ENCODE assay signal across 18 cellular contexts in the genomic region with DNA sequence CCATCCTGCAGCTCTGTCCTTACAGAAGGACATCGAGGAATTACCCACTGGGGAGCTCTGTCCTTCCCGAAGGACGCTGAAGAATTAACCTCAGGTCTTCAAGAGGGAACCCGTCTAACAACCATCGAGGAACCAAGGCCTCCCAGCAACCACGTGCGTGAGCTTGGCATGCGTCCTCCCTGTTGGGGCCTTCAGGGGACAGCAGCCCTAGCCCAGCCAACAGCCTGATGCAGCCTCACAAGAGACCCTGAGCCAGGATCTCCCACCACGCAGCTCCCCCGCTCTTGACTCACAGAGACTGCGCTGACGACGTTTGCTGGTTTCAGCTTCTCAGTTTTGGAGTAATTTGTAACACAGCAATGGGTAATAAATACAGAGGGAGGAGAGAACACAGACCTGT. TPM values are rescaled to one million over a fixed set of nuclear protein-coding genes. Genes with fewer than 3 reads are reported as not detected.
DNase-seq lines count a peak whose midpoint lies in the region; ATAC-seq, FAIRE-seq and TF ChIP-seq lines count a peak whose summit lies in the region.
"Had no signal": no experiment of that assay in that cellular context is flagged by ENCODE, and none has a peak within 500 bp of the region (broad histone marks: within the 10 kb centered on the region; RNA-seq: fewer than 3 reads in every experiment).

No MANE protein-coding gene starts in this region.

- H2BK12ac ChIP-seq in H1 (ENCODE audit: low read depth, low read length): no peak overlapping the region

- H3K4ac ChIP-seq in H1 (replicated peaks; ENCODE audit: insufficient read length, low read depth, low read length): no peak overlapping the region

- H2AFZ ChIP-seq in H1 (ENCODE audit: low read length) (0 out of 2 replicates have a peak overlapping the region, but pooled peaks have one; percentile 45), neural progenitor cell (replicated peaks) (peak overlapping the region; percentile 29)
- H2AFZ ChIP-seq: GM23248 had no signal

- no peak for TF ChIP-seq CTCF in WTC11 (IDR thresholded peaks at IDR 0.05)
- no peak for TF ChIP-seq CTCF in H1 (IDR thresholded peaks at IDR 0.05; ENCODE audit: control extremely low read depth in 1 of 3, insufficient read depth in 1 of 3, low read depth in 1 of 3, low read length in 3 of 3)
- TF ChIP-seq CTCF in neural progenitor cell (IDR thresholded peaks at IDR 0.05): no peak
- no peak for TF ChIP-seq CTCF in Peyer's patch (IDR thresholded peaks at IDR 0.05)

- H2BK5ac ChIP-seq in H1 (ENCODE audit: low read depth, low read length): no peak overlapping the region

- no peak overlapping the region for H3K18ac ChIP-seq in H1 (ENCODE audit: extremely low read depth, low read length)

- H4K8ac ChIP-seq in H1 (ENCODE audit: extremely low read depth, insufficient read depth, low read length): no peak overlapping the region

- H3K27me3 ChIP-seq in H1 (replicated peaks in 1 of 4; ENCODE audit: control insufficient read depth in 3 of 4, extremely low read depth in 1 of 4, insufficient read depth in 3 of 4, low read length in 3 of 4) (no peaks in the 10 kb centered on the region), neural progenitor cell (no peaks in the 10 kb centered on the region), Peyer's patch (no peaks in the 10 kb centered on the region)

- POLR2A ChIA-PET in WTC11 (lab: Charles Lee): interaction anchor here (0.6 kb wide), 1 partner anchor 102 kb away, joined by 3 read pairs; no protein-coding TSS in a partner anchor
- POLR2A ChIA-PET in H1 (lab: Charles Lee; ENCODE audit: partially characterized antibody): no interaction called here

- H3K9ac ChIP-seq in H1 (replicated peaks in 1 of 4; ENCODE audit: extremely low read depth in 1 of 4, low read depth in 3 of 4, low read length in 3 of 4): no peak overlapping the region
- no peak overlapping the region for H3K9ac ChIP-seq in neural progenitor cell
- H3K9ac ChIP-seq: GM23248 had no signal

- CTCF ChIA-PET in WTC11 (lab: Charles Lee) (interaction anchor here (0.8 to 1.6 kb wide), 6 partner anchors 9 to 130 kb away, joined by 3 to 11 read pairs (median 6); no protein-coding TSS in a partner anchor), H1 (lab: Charles Lee; ENCODE audit: partially characterized antibody) (interaction anchor here (0.9 to 10.4 kb wide), 10 partner anchors 10 to 109 kb away, joined by 3 to 73 read pairs (median 4); no protein-coding TSS in a partner anchor)

- no peak overlapping the region for H3K56ac ChIP-seq in H1 (replicated peaks; ENCODE audit: insufficient read length, low read depth, low read length)

- no peaks in the 10 kb centered on the region for H3F3A ChIP-seq in neural progenitor cell (ENCODE audit: low read depth)

- H3K9me3 ChIP-seq in H1 (ENCODE audit: insufficient read depth in 2 of 2, low read depth in 1 of 2, low read length in 1 of 2) (no peaks in the 10 kb centered on the region; a peak in 1 of 4 replicates), neural progenitor cell (ENCODE audit: low read depth) (no peaks in the 10 kb centered on the region), Peyer's patch (no peaks in the 10 kb centered on the region)

- no peak overlapping the region for H2AK5ac ChIP-seq in H1 (ENCODE audit: low read depth, low read length)

- no peak for TF ChIP-seq EP300 in H1 (IDR thresholded peaks at IDR 0.05; ENCODE audit: borderline replicate concordance in 1 of 2, low read depth in 2 of 2, low read length in 2 of 2)

- H2BK20ac ChIP-seq in H1 (ENCODE audit: low read length): no peak overlapping the region

- H3K4me2 ChIP-seq in H1 (ENCODE audit: insufficient read depth in 1 of 2, low read depth in 2 of 2, low read length in 2 of 2): no peak overlapping the region
- H3K4me2 ChIP-seq in neural progenitor cell: no peak overlapping the region

- H2BK120ac ChIP-seq in H1 (replicated peaks; ENCODE audit: low read depth, low read length): no peak overlapping the region

- H3K27me3 Mint-ChIP-seq in WTC11 (ENCODE audit: low read depth) (no peaks in the 10 kb centered on the region; the same call in 1 of the 2 replicates), neural progenitor cell (ENCODE audit: insufficient read depth, low read depth) (peaks cover 6% of the 10 kb centered on the region)
- H3K27me3 Mint-ChIP-seq in activated naive CD8-positive, alpha-beta T cell treated with anti-CD3 and anti-CD28 coated beads, Interleukin-2, amount 50 U/mL, for 24 hours: peaks cover 3% of the 10 kb centered on the region
- H3K27me3 Mint-ChIP-seq: CD4-positive, alpha-beta memory T cell had no signal

- H3K4me3 Mint-ChIP-seq in WTC11: no peak overlapping the region
- no peak overlapping the region for H3K4me3 Mint-ChIP-seq in neural progenitor cell
- no peak overlapping the region for H3K4me3 Mint-ChIP-seq in activated naive CD8-positive, alpha-beta T cell treated with anti-CD3 and anti-CD28 coated beads, Interleukin-2, amount 50 U/mL, for 24 hours
- H3K4me3 Mint-ChIP-seq: CD4-positive, alpha-beta memory T cell had no signal

- 0 out of 2 replicates have a peak, but pooled peaks have one; percentile 22 for ATAC-seq in WTC11
- ATAC-seq in activated naive CD8-positive, alpha-beta T cell treated with anti-CD3 and anti-CD28 coated beads, Interleukin-2, amount 50 U/mL, for 24 hours: no peak
- ATAC-seq in GM19463 (IDR thresholded peaks at IDR 0.05; ENCODE audit: unreplicated experiment): no peak

- H3K23me2 ChIP-seq in H1 (ENCODE audit: low read depth, low read length): no peaks in the 10 kb centered on the region; the same call in 1 of the 2 replicates

- H3K36me3 Mint-ChIP-seq in WTC11: no peaks in the 10 kb centered on the region
- H3K36me3 Mint-ChIP-seq in neural progenitor cell: no peaks in the 10 kb centered on the region
- no peaks in the 10 kb centered on the region for H3K36me3 Mint-ChIP-seq in activated naive CD8-positive, alpha-beta T cell treated with anti-CD3 and anti-CD28 coated beads, Interleukin-2, amount 50 U/mL, for 24 hours (ENCODE audit: low read depth)
- H3K36me3 Mint-ChIP-seq: CD4-positive, alpha-beta memory T cell had no signal

- H3K4me3 ChIP-seq in H1 (ENCODE audit: extremely low read depth in 1 of 4, insufficient read depth in 2 of 4, low read depth in 3 of 4, low read length in 4 of 4) (no peak overlapping the region), neural progenitor cell (no peak overlapping the region), Peyer's patch (no peak overlapping the region)
- H3K4me3 ChIP-seq: GM23248 had no signal

- H4K5ac ChIP-seq in H1 (ENCODE audit: insufficient read length, low read depth, low read length): no peak overlapping the region

- WGBS in H1 (ENCODE audit: extremely low coverage in 1 of 2, insufficient coverage in 1 of 2, insufficient read length in 1 of 2, insufficient replicate concordance in 2 of 2, low coverage in 1 of 2, low lambda C conversion rate in 2 of 2, missing lambda C conversion rate in 1 of 2), 2 experiments: 89% methylated on average over 13 of the region's 13 CpGs; no CpG with 5 or more reads in 1 of the 2 experiments

- no peak overlapping the region for H2BK15ac ChIP-seq in H1 (ENCODE audit: low read length)

- H3K14ac ChIP-seq in H1 (ENCODE audit: insufficient read length): no peak overlapping the region

- no peak for FAIRE-seq in H1 (lab: Jason Lieb, UNC)
- FAIRE-seq: GM12891, GM18507, H54 had no signal

- H4K91ac ChIP-seq in H1 (replicated peaks; ENCODE audit: insufficient read length, low read length): no peak overlapping the region

- no peak overlapping the region for H3K23ac ChIP-seq in H1 (ENCODE audit: insufficient read length)

- no peak for DNase-seq in WTC11 (ENCODE audit: low spot score)
- no peak for DNase-seq in H1 (ENCODE audit: low read depth in 1 of 2, low spot score in 2 of 2)
- DNase-seq in neural progenitor cell (ENCODE audit: low spot score): no peak
- DNase-seq in activated naive CD8-positive, alpha-beta T cell treated with anti-CD3 and anti-CD28 coated beads, Interleukin-2, amount 50 U/mL, for 24 hours: no peak
- DNase-seq in Peyer's patch: no peak
- DNase-seq: C1 segment of cervical spinal cord; Calu3; CD4-positive, alpha-beta memory T cell; COR-L47; DMS53; DMS79 treated with DMSO at 0.1 percent for 48 hours; GF-D8; GM23248; HCEC 1CT had no signal

- H3K36me3 ChIP-seq in H1 (ENCODE audit: control insufficient read depth in 2 of 4, insufficient read depth in 4 of 4, low read length in 3 of 4) (no peaks in the 10 kb centered on the region), neural progenitor cell (no peaks in the 10 kb centered on the region), Peyer's patch (no peaks in the 10 kb centered on the region)

- no peaks in the 10 kb centered on the region for H3K4me1 ChIP-seq in H1 (replicated peaks in 1 of 4; ENCODE audit: control insufficient read depth in 3 of 4, insufficient read depth in 4 of 4, low read length in 3 of 4)
- no peaks in the 10 kb centered on the region for H3K4me1 ChIP-seq in neural progenitor cell
- no peaks in the 10 kb centered on the region for H3K4me1 ChIP-seq in Peyer's patch

- no peaks in the 10 kb centered on the region for H3K79me1 ChIP-seq in H1 (ENCODE audit: low read depth, low read length)

- H3K9me3 Mint-ChIP-seq in WTC11: peaks cover 9% of the 10 kb centered on the region
- H3K9me3 Mint-ChIP-seq in neural progenitor cell: peaks cover 4% of the 10 kb centered on the region
- peaks cover 4% of the 10 kb centered on the region for H3K9me3 Mint-ChIP-seq in activated naive CD8-positive, alpha-beta T cell treated with anti-CD3 and anti-CD28 coated beads, Interleukin-2, amount 50 U/mL, for 24 hours
- H3K9me3 Mint-ChIP-seq: CD4-positive, alpha-beta memory T cell had no signal

- peak overlapping the region; percentile 41; the same call in 1 of the 2 replicates for H3K27ac Mint-ChIP-seq in WTC11
- H3K27ac Mint-ChIP-seq in neural progenitor cell: no peak overlapping the region
- no peak overlapping the region for H3K27ac Mint-ChIP-seq in activated naive CD8-positive, alpha-beta T cell treated with anti-CD3 and anti-CD28 coated beads, Interleukin-2, amount 50 U/mL, for 24 hours
- H3K27ac Mint-ChIP-seq: CD4-positive, alpha-beta memory T cell had no signal

- no peak for TF ChIP-seq RAD21 in H1 (IDR thresholded peaks at IDR 0.05 in 1 of 2, conservative IDR thresholded peaks at IDR 0.05 in 1 of 2; ENCODE audit: low read depth in 2 of 2, low read length in 2 of 2)

- H3K4me1 Mint-ChIP-seq in WTC11 (no peaks in the 10 kb centered on the region), neural progenitor cell (no peaks in the 10 kb centered on the region)
- H3K4me1 Mint-ChIP-seq in activated naive CD8-positive, alpha-beta T cell treated with anti-CD3 and anti-CD28 coated beads, Interleukin-2, amount 50 U/mL, for 24 hours: peaks cover 5% of the 10 kb centered on the region

- H4K20me1 ChIP-seq in H1 (replicated peaks in 1 of 2; ENCODE audit: control insufficient read depth in 1 of 2, insufficient read depth in 2 of 2, low read length in 2 of 2) (no peaks in the 10 kb centered on the region), neural progenitor cell (ENCODE audit: low read depth) (no peaks in the 10 kb centered on the region)

- no peak overlapping the region for H3K27ac ChIP-seq in H1 (ENCODE audit: low read depth, low read length)
- no peak overlapping the region for H3K27ac ChIP-seq in neural progenitor cell
- no peak overlapping the region for H3K27ac ChIP-seq in Peyer's patch
- H3K27ac ChIP-seq: GM23248 had no signal

- H3K79me2 ChIP-seq in H1 (ENCODE audit: control insufficient read depth in 1 of 2, insufficient read depth in 2 of 2, low read length in 2 of 2) (no peaks in the 10 kb centered on the region), neural progenitor cell (ENCODE audit: low read depth) (no peaks in the 10 kb centered on the region)

- no peak for TF ChIP-seq POLR2A in H1 (IDR thresholded peaks at IDR 0.05; ENCODE audit: control extremely low read depth in 1 of 2, low read depth in 2 of 2, low read length in 2 of 2)
- no peak for TF ChIP-seq POLR2A in Peyer's patch (IDR thresholded peaks at IDR 0.05)

RNA-seq across cellular contexts. Expression of a gene that starts 19.6 kb away (rescaled TPM):
- total RNA-seq in WTC11 (2021) (5.6 to 9.7 TPM (median 9.4 TPM) in 3 replicates), neural progenitor cell (ENCODE audit: low replicate concordance) (7.8 and 8.7 TPM in 2 replicates), Peyer's patch (100 to 1,000 TPM in 3 of 4 donors, 10 to 100 TPM in 1; 63.5 to 225 (median 161) TPM)
- 5.8 and 5.9 TPM in 2 replicates for total RNA-seq in H1 (2021; fragmentation: NEBNext Ultra II Directional; extraction: Animal tissue kit (Norgen Biotek cat#: 25700))
- 6.7 and 7.3 TPM in 2 replicates for polyA plus RNA-seq in H1 (2011; rRNA removed)
- 5.3 TPM for polyA plus RNA-seq in H1 (2011; cell fraction: cytosol; rRNA removed)
- 8.9 TPM for polyA plus RNA-seq in H1 (2011; cell fraction: nucleus; rRNA removed)
- polyA plus RNA-seq in H1 (2012, experiment 1 of 2): 5.0 to 8.9 TPM (median 7.8 TPM) in 4 replicates
- 4.7 TPM for polyA plus RNA-seq in H1 (2012, experiment 2 of 2)
- polyA plus RNA-seq in H1 (2013, experiment 1 of 2): 7.3 TPM
- 8.3 TPM for polyA plus RNA-seq in H1 (2013, experiment 2 of 2)
- polyA minus RNA-seq in H1 (2011; rRNA and poly(A)+ RNA removed): 8.1 and 15.0 TPM in 2 replicates
- 8.5 TPM for polyA minus RNA-seq in H1 (2011; cell fraction: cytosol; rRNA and poly(A)+ RNA removed)
- 10.8 TPM for polyA minus RNA-seq in H1 (2011; cell fraction: nucleus; rRNA and poly(A)+ RNA removed)

RNA-seq across cellular contexts. Expression of a gene that starts 56.0 kb away (rescaled TPM):
- total RNA-seq in WTC11 (2021): 45.0 to 53.0 TPM (median 45.9 TPM) in 3 replicates
- total RNA-seq in H1 (2021; fragmentation: NEBNext Ultra II Directional; extraction: Animal tissue kit (Norgen Biotek cat#: 25700)): 54.3 and 55.2 TPM in 2 replicates
- 11.6 and 22.8 TPM in 2 replicates for polyA plus RNA-seq in H1 (2011; rRNA removed)
- 30.9 TPM for polyA plus RNA-seq in H1 (2011; cell fraction: cytosol; rRNA removed)
- polyA plus RNA-seq in H1 (2011; cell fraction: nucleus; rRNA removed): 73.1 TPM
- 44.1 to 55.7 TPM (median 49.9 TPM) in 4 replicates for polyA plus RNA-seq in H1 (2012, experiment 1 of 2)
- 36.7 TPM for polyA plus RNA-seq in H1 (2012, experiment 2 of 2)
- 34.0 TPM for polyA plus RNA-seq in H1 (2013, experiment 1 of 2)
- polyA plus RNA-seq in H1 (2013, experiment 2 of 2): 32.3 TPM
- 23.5 and 28.3 TPM in 2 replicates for polyA minus RNA-seq in H1 (2011; rRNA and poly(A)+ RNA removed)
- 18.1 TPM for polyA minus RNA-seq in H1 (2011; cell fraction: cytosol; rRNA and poly(A)+ RNA removed)
- polyA minus RNA-seq in H1 (2011; cell fraction: nucleus; rRNA and poly(A)+ RNA removed): 53.8 TPM
- total RNA-seq in neural progenitor cell (ENCODE audit: low replicate concordance): 18.4 and 32.5 TPM in 2 replicates
- 10 to 100 TPM; 11.1 to 32.2 (median 12.9) TPM for total RNA-seq in Peyer's patch
